Comparison of ENCODE assay signal across 18 cellular contexts in the genomic region with DNA sequence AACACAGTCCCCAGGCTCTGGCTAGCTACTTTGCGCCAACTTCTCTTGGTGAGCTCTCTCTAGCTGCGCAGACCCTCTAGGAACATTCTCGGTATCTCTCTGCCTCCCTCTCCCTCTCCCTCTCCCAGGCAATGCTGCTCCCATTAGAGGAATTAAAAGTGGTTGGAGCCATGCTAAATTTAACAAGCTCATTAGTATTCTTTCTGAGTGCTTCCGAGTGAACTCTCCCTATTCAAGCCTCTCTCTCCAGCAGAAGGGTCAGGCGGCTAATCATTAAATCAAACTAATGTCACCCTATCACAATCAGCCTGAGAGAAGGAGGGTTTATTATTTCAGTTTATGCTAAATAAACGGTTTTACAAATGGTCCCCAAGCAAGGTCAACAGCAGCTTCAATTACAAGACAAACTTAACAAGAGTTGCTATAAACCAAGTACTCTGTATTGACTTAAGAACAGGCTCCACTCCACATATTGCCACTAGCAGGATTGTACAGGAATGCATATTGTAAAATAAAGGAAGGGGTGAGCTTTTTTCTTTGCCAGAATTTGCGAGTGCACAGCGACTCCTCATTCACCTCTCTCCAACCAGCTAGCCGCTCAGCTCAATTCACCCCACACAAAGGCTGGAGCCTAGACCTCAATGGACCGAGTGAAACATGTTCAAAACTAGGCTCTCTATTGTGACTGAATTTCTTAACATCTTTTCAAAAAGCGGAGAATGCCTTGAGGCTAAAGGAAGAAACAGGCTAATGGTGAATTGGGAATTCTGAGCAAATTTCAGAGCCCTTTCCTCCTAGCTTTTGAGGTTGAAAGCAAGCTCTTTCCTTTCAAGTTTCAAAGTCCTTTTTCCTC.
A peak's percentile ranks its signal among the peaks of the same experiment; 100 is the strongest.
DNase-seq lines count a peak whose midpoint lies in the region; ATAC-seq and TF ChIP-seq lines count a peak whose summit lies in the region.
"Had no signal": no experiment of that assay in that cellular context is flagged by ENCODE, and none has a peak within 500 bp of the region (broad histone marks: within the 10 kb centered on the region; RNA-seq: fewer than 3 reads in every experiment).

No MANE protein-coding gene starts in this region.

- BruUV-seq in mammary epithelial cell (replicated peaks; lab: Mats Ljungman, UMichigan), result no TSS peak

- H3K27ac ChIP-seq in mammary epithelial cell (ENCODE audit: insufficient read depth, low read depth, low read length), result no peak overlapping the region
- H3K27ac ChIP-seq in lower lobe of right lung, result peak overlapping the region; percentile 32
- H3K27ac ChIP-seq in sigmoid colon, result peak overlapping the region in 3 of 4 donors; percentile 5 to 65 (median 54)
- H3K27ac ChIP-seq in right lobe of liver, result no peak overlapping the region
- H3K27ac ChIP-seq: tibial artery had no signal

- H3K27me3 ChIP-seq in mammary epithelial cell (ENCODE audit: insufficient read depth, low read length), result no peaks in the 10 kb centered on the region
- H3K27me3 ChIP-seq in lower lobe of right lung (ENCODE audit: low read depth), result no peaks in the 10 kb centered on the region
- H3K27me3 ChIP-seq in sigmoid colon, result no peaks in the 10 kb centered on the region
- no peaks in the 10 kb centered on the region for H3K27me3 ChIP-seq in right lobe of liver
- H3K27me3 ChIP-seq: tibial artery had no signal

- H3K4me3 ChIP-seq in mammary epithelial cell (replicated peaks in 1 of 3; ENCODE audit: insufficient read depth in 1 of 3, low read depth in 2 of 3, low read length in 3 of 3), result no peak overlapping the region
- no peak overlapping the region for H3K4me3 ChIP-seq in lower lobe of right lung
- H3K4me3 ChIP-seq in sigmoid colon, result no peak overlapping the region
- H3K4me3 ChIP-seq in right lobe of liver, result no peak overlapping the region
- H3K4me3 ChIP-seq: tibial artery had no signal

- ATAC-seq in lower lobe of right lung, result peak; percentile 83 to 88
- ATAC-seq in right lobe of liver, result no peak
- ATAC-seq: HCT116; stimulated activated effector memory CD8-positive, alpha-beta T cell treated with anti-CD3 and anti-CD28 coated beads, Interleukin-12 subunit alpha, Interleukin-12 subunit beta, amount 100 ng/mL, for 72 hours had no signal

- WGBS in mammary epithelial cell (ENCODE audit: low coverage, missing lambda C conversion rate), result 39% methylated on average over 10 of the region's 11 CpGs
- whole genome bisulfite sequencing in sigmoid colon, 2 donors, result 32 to 65% methylated on average over 11 of the region's 11 CpGs
- 60% methylated on average over 8 of the region's 11 CpGs for WGBS in right lobe of liver (ENCODE audit: insufficient coverage, low coverage, low lambda C conversion rate, missing lambda C conversion rate)

- peak overlapping the region; percentile 48 for H3K4me2 ChIP-seq in mammary epithelial cell (ENCODE audit: insufficient read depth, low read depth, low read length)

- no peaks in the 10 kb centered on the region for H4K20me1 ChIP-seq in mammary epithelial cell (ENCODE audit: insufficient read depth, low read length)

- H3K9ac ChIP-seq in mammary epithelial cell (ENCODE audit: insufficient read depth, low read length), result no peak overlapping the region

- DNase-seq in NCI-H82 (lab: John Stamatoyannopoulos, UW) (peak; percentile 4), NCI-H82 treated with DMSO at 0.1 percent for 48 hours (lab: John Stamatoyannopoulos, UW; ENCODE audit: unreplicated experiment) (no peak), mammary epithelial cell (no peak), lower lobe of right lung (no peak), sigmoid colon (no peak), mesenteric fat pad (ENCODE audit: low spot score) (no peak), right lobe of liver (no peak), NCI-H1436 treated with DMSO at 0.1 percent for 48 hours (lab: John Stamatoyannopoulos, UW) (no peak)
- DNase-seq: 8988T; activated CD4-positive, alpha-beta T cell treated with anti-CD3 and anti-CD28 coated beads for 4 hours; activated naive CD4-positive, alpha-beta T cell treated with anti-CD3 and anti-CD28 coated beads for 36 hours; CD4-positive, CD25-positive, alpha-beta regulatory T cell; EL; RPMI8226; small intestine; tibial artery had no signal

- H2AFZ ChIP-seq in mammary epithelial cell (ENCODE audit: low read depth, low read length), result peak overlapping the region; percentile 11

- peaks cover 54% of the 10 kb centered on the region for H3K79me2 ChIP-seq in mammary epithelial cell (ENCODE audit: insufficient read depth, low read length)

- CTCF ChIA-PET in mammary epithelial cell (lab: Charles Lee; ENCODE audit: low non-redundant PET), result no interaction called here

- peaks cover 4% of the 10 kb centered on the region for H3K36me3 ChIP-seq in mammary epithelial cell (ENCODE audit: insufficient read depth, low read length)
- no peaks in the 10 kb centered on the region for H3K36me3 ChIP-seq in lower lobe of right lung
- peaks cover 0 to 3% (median 0%) of the 10 kb centered on the region in 4 donors for H3K36me3 ChIP-seq in sigmoid colon
- no peaks in the 10 kb centered on the region for H3K36me3 ChIP-seq in right lobe of liver
- H3K36me3 ChIP-seq: tibial artery had no signal

- in situ Hi-C loops in mammary epithelial cell (cut with MboI; ENCODE audit: low sequenced_read_pairs in 2 of 2), result no loop called here

- TF ChIP-seq CTCF in mammary epithelial cell (conservative IDR thresholded peaks at IDR 0.05 in 1 of 2, IDR thresholded peaks at IDR 0.05 in 1 of 2; ENCODE audit: extremely low read depth in 1 of 2, insufficient read depth in 1 of 2, low read depth in 1 of 2, low read length in 2 of 2), result no peak
- no peak for TF ChIP-seq CTCF in lower lobe of right lung (IDR thresholded peaks at IDR 0.05)
- no peak for TF ChIP-seq CTCF in sigmoid colon (IDR thresholded peaks at IDR 0.05)
- TF ChIP-seq CTCF in right lobe of liver (IDR thresholded peaks at IDR 0.05), result no peak

- no peak for TF ChIP-seq POLR2A in sigmoid colon (IDR thresholded peaks at IDR 0.05)
- TF ChIP-seq POLR2A in right lobe of liver (IDR thresholded peaks at IDR 0.05), result no peak

- no peak for TF ChIP-seq EP300 in sigmoid colon (IDR thresholded peaks at IDR 0.05)

- intact Hi-C loops in mammary epithelial cell (cut with micrococcal nuclease), result no loop called here
- intact Hi-C loops in lower lobe of right lung (cut with DNase I), result no loop called here
- intact Hi-C loops in sigmoid colon (cut with DNase I), result no loop called here
- intact Hi-C loops in right lobe of liver (cut with DNase I), result no loop called here

- no peaks in the 10 kb centered on the region for H3K9me3 ChIP-seq in mammary epithelial cell (replicated peaks; ENCODE audit: insufficient read depth, low read length)
- no peaks in the 10 kb centered on the region for H3K9me3 ChIP-seq in lower lobe of right lung
- H3K9me3 ChIP-seq in sigmoid colon, result no peaks in the 10 kb centered on the region
- no peaks in the 10 kb centered on the region for H3K9me3 ChIP-seq in right lobe of liver
- H3K9me3 ChIP-seq: tibial artery had no signal

- peaks cover 34% of the 10 kb centered on the region for H3K4me1 ChIP-seq in mammary epithelial cell (ENCODE audit: insufficient read depth, low read length)
- peaks cover 8% of the 10 kb centered on the region for H3K4me1 ChIP-seq in lower lobe of right lung
- peaks cover 0 to 82% (median 57%) of the 10 kb centered on the region in 4 donors for H3K4me1 ChIP-seq in sigmoid colon
- H3K4me1 ChIP-seq in right lobe of liver, result no peaks in the 10 kb centered on the region

- dilution Hi-C loops in mammary epithelial cell (cut with HindIII; ENCODE audit: low sequenced_read_pairs), result no loop called here

Comparison
In these comparisons a context has a peak if more than half of its experiments do, and no peak if none do; other contexts are left out.
1. H3K27ac ChIP-seq: peak in lower lobe of right lung (single experiment) and sigmoid colon (3 of 4); none in mammary epithelial cell (single experiment) and right lobe of liver (0 of 3).
2. ATAC-seq: peak in lower lobe of right lung (2 of 2); none in right lobe of liver (0 of 4).